Comparison of ENCODE assay signal across 22 cellular contexts in the genomic region with DNA sequence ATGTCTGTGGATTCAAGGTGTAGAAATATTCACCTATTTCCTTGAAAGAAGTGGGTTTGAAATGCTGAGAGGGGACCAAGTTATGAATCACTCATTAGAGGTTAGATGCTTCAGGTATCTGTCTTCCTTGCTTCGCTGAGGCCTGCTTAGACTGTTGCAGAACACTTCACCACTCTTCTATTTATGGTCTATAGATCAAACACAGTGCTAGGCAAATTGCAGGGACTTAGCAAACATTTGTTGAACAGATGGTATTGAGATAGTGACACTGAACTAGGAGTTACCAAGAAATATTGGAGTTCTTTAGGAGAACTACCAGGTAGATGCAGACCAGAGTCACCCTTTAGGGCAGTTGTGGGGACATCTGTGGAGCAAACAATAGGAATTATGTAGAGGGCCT.
A peak's percentile ranks its signal among the peaks of the same experiment; 100 is the strongest.
DNase-seq lines count a peak whose midpoint lies in the region; TF ChIP-seq lines count a peak whose summit lies in the region.
"Had no signal": no experiment of that assay in that cellular context is flagged by ENCODE, and none has a peak within 500 bp of the region (broad histone marks: within the 10 kb centered on the region; RNA-seq: fewer than 3 reads in every experiment).

No MANE protein-coding gene starts in this region.

- 50% methylated on average over 1 of the region's 1 CpG for WGBS in hepatocyte (ENCODE audit: low lambda C conversion rate, missing lambda C conversion rate)

- H3K9me2 ChIP-seq in hepatocyte (replicated peaks; ENCODE audit: insufficient read depth): no peaks in the 10 kb centered on the region

- H3K27me3 Mint-ChIP-seq in progenitor cell of endocrine pancreas: no peaks in the 10 kb centered on the region
- H3K27me3 Mint-ChIP-seq in activated CD4-positive, alpha-beta T cell treated with anti-CD3 and anti-CD28 coated beads, Interleukin-2, amount 10 ng/mL, durations not matched to agents 24 days and 14 days: peaks cover 1% of the 10 kb centered on the region
- H3K27me3 Mint-ChIP-seq: T-cell had no signal

- no peaks in the 10 kb centered on the region for H4K20me1 ChIP-seq in hepatocyte (ENCODE audit: insufficient read depth, poor library complexity, severe bottlenecking)

- TF ChIP-seq CTCF in C4-2B (conservative IDR thresholded peaks at IDR 0.05) (no peak), LNCaP clone FGC (IDR thresholded peaks at IDR 0.05; ENCODE audit: control insufficient read depth, extremely low read depth, insufficient read depth) (no peak), hepatocyte (IDR thresholded peaks at IDR 0.05; ENCODE audit: poor library complexity) (no peak), progenitor cell of endocrine pancreas (IDR thresholded peaks at IDR 0.05; ENCODE audit: unreplicated experiment) (no peak), tibial artery (IDR thresholded peaks at IDR 0.05) (no peak)

- H2AFZ ChIP-seq in hepatocyte: no peak overlapping the region

- H3K9me3 ChIP-seq in hepatocyte (ENCODE audit: low read depth): no peaks in the 10 kb centered on the region
- no peaks in the 10 kb centered on the region for H3K9me3 ChIP-seq in tibial artery

- H3K4me3 ChIP-seq in LNCaP clone FGC (ENCODE audit: low read depth, low read length) (no peak overlapping the region), hepatocyte (no peak overlapping the region), tibial artery (no peak overlapping the region)

- peak overlapping the region; percentile 62 for H3K27ac Mint-ChIP-seq in progenitor cell of endocrine pancreas
- no peak overlapping the region for H3K27ac Mint-ChIP-seq in activated CD4-positive, alpha-beta T cell treated with anti-CD3 and anti-CD28 coated beads, Interleukin-2, amount 10 ng/mL, durations not matched to agents 24 days and 14 days
- H3K27ac Mint-ChIP-seq: CD14-positive monocyte, T-cell had no signal

- H3K27me3 ChIP-seq in hepatocyte: no peaks in the 10 kb centered on the region
- no peaks in the 10 kb centered on the region for H3K27me3 ChIP-seq in tibial artery

- peaks cover 20% of the 10 kb centered on the region for H3K4me1 ChIP-seq in hepatocyte (ENCODE audit: insufficient read depth)
- peaks cover 0 to 21% (median 2%) of the 10 kb centered on the region in 4 donors for H3K4me1 ChIP-seq in tibial artery

- H3K4me3 Mint-ChIP-seq in progenitor cell of endocrine pancreas (ENCODE audit: low read depth): no peak overlapping the region
- H3K4me3 Mint-ChIP-seq in activated CD4-positive, alpha-beta T cell treated with anti-CD3 and anti-CD28 coated beads, Interleukin-2, amount 10 ng/mL, durations not matched to agents 24 days and 14 days: no peak overlapping the region
- H3K4me3 Mint-ChIP-seq: CD14-positive monocyte, HFFc6, T-cell had no signal

- peak overlapping the region; percentile 13 for H3K4me2 ChIP-seq in hepatocyte

- H3K9me3 Mint-ChIP-seq in progenitor cell of endocrine pancreas (ENCODE audit: low read depth): peaks cover 3% of the 10 kb centered on the region
- no peaks in the 10 kb centered on the region for H3K9me3 Mint-ChIP-seq in activated CD4-positive, alpha-beta T cell treated with anti-CD3 and anti-CD28 coated beads, Interleukin-2, amount 10 ng/mL, durations not matched to agents 24 days and 14 days
- H3K9me3 Mint-ChIP-seq: CD14-positive monocyte, HFFc6, T-cell had no signal

- DNase-seq in LNCaP clone FGC (ENCODE audit: low read depth) (peak; percentile 63), hepatocyte (ENCODE audit: low spot score) (peak; percentile 30), progenitor cell of endocrine pancreas (ENCODE audit: low spot score, unreplicated experiment) (no peak), HK-2 (ENCODE audit: unreplicated experiment) (no peak), tibial artery (no peak)
- DNase-seq in activated CD4-positive, alpha-beta T cell treated with anti-CD3 and anti-CD28 coated beads, Interleukin-2, amount 10 ng/mL, durations not matched to agents 24 days and 14 days: no peak
- DNase-seq: ACHN, DMS 273 treated with DMSO at 0.1 percent for 48 hours, GF-D8, H7, Kasumi-1, MM.1S, NCI-H1092 treated with DMSO at 0.1 percent for 48 hours, NCI-H146, NCI-H2081, NCI-H226, OCI-M1, SIG-M5, T-cell had no signal

- H3K4me1 Mint-ChIP-seq in progenitor cell of endocrine pancreas (ENCODE audit: low read depth): peaks cover 35% of the 10 kb centered on the region
- H3K4me1 Mint-ChIP-seq in activated CD4-positive, alpha-beta T cell treated with anti-CD3 and anti-CD28 coated beads, Interleukin-2, amount 10 ng/mL, durations not matched to agents 24 days and 14 days: no peaks in the 10 kb centered on the region
- H3K4me1 Mint-ChIP-seq: CD14-positive monocyte, T-cell had no signal

- intact Hi-C loops in activated CD4-positive, alpha-beta T cell treated with anti-CD3 and anti-CD28 coated beads, Interleukin-2, amount 10 ng/mL, durations not matched to agents 24 days and 14 days (cut with micrococcal nuclease): no loop called here
- intact Hi-C loops in tibial artery (cut with DNase I; ENCODE audit: low total_unique reads): no loop called here

- no peaks in the 10 kb centered on the region for H3K79me2 ChIP-seq in hepatocyte

- no peaks in the 10 kb centered on the region for H3K36me3 Mint-ChIP-seq in progenitor cell of endocrine pancreas (ENCODE audit: insufficient read depth)
- no peaks in the 10 kb centered on the region for H3K36me3 Mint-ChIP-seq in activated CD4-positive, alpha-beta T cell treated with anti-CD3 and anti-CD28 coated beads, Interleukin-2, amount 10 ng/mL, durations not matched to agents 24 days and 14 days (ENCODE audit: low read depth)
- H3K36me3 Mint-ChIP-seq: CD14-positive monocyte, T-cell had no signal

- no peaks in the 10 kb centered on the region for H3K36me3 ChIP-seq in hepatocyte (replicated peaks; ENCODE audit: insufficient read depth, low read depth)
- no peaks in the 10 kb centered on the region for H3K36me3 ChIP-seq in tibial artery

- H3K27ac ChIP-seq in C4-2B (peak overlapping the region; percentile 78), hepatocyte (peak overlapping the region; percentile 71), tibial artery (no peak overlapping the region)

Comparison
In these comparisons a context has a peak if more than half of its experiments do, and no peak if none do; other contexts are left out.
1. H3K27ac ChIP-seq: peak in C4-2B (single experiment) and hepatocyte (single experiment); none in tibial artery (0 of 2).
2. DNase-seq: peak in LNCaP clone FGC (single experiment) and hepatocyte (single experiment); none in progenitor cell of endocrine pancreas (single experiment), HK-2 (single experiment), activated CD4-positive, alpha-beta T cell treated with anti-CD3 and anti-CD28 coated beads, Interleukin-2, amount 10 ng/mL, durations not matched to agents 24 days and 14 days (single experiment) and tibial artery (0 of 2).